Comparison of ENCODE assay signal across 12 cellular contexts in genomic region chr4:132646186-132646585, GRCh38.
DNase-seq lines count a peak whose midpoint lies in the region; ATAC-seq and TF ChIP-seq lines count a peak whose summit lies in the region.
"Had no signal": no experiment of that assay in that cellular context is flagged by ENCODE, and none has a peak within 500 bp of the region (broad histone marks: within the 10 kb centered on the region; RNA-seq: fewer than 3 reads in every experiment).

No MANE protein-coding gene starts in this region.

- no peaks in the 10 kb centered on the region; the same call in 1 of the 2 replicates for H3K36me3 ChIP-seq in OCI-LY7 (ENCODE audit: insufficient read depth, low read length)
- H3K36me3 ChIP-seq: BE2C had no signal

- intact Hi-C loops in OCI-LY7 (cut with micrococcal nuclease; ENCODE audit: unreplicated experiment): loop anchor here (10.0 kb wide), 1 partner anchor 1551 kb away; no protein-coding TSS in a partner anchor

- no peaks in the 10 kb centered on the region for H4K20me1 ChIP-seq in OCI-LY7 (ENCODE audit: insufficient read depth, low read length)

- no TSS peak for BruUV-seq in OCI-LY7 (replicated peaks; lab: Mats Ljungman, UMichigan)

- peak overlapping the region; percentile 29; the same call in 1 of the 2 replicates for H2AFZ ChIP-seq in OCI-LY7 (ENCODE audit: low read length)

- no peaks in the 10 kb centered on the region; the same call in 1 of the 2 replicates for H3K9me3 ChIP-seq in OCI-LY7 (ENCODE audit: low read length)
- H3K9me3 ChIP-seq: BE2C had no signal

- H3K4me3 ChIP-seq in OCI-LY7 (ENCODE audit: low read depth, low read length, poor library complexity, severe bottlenecking): no peak overlapping the region

- POLR2A ChIA-PET in OCI-LY7 (lab: Charles Lee): no interaction called here
- POLR2A ChIA-PET in activated CD4-positive, alpha-beta memory T cell treated with anti-CD3 and anti-CD28 coated beads, Interleukin-2, amount 10 ng/mL, durations not matched to agents 7 days and 5 days (lab: Charles Lee): no interaction called here

- H3K27me3 Mint-ChIP-seq in activated CD4-positive, alpha-beta memory T cell treated with anti-CD3 and anti-CD28 coated beads, Interleukin-2, amount 10 ng/mL, durations not matched to agents 7 days and 5 days: no peaks in the 10 kb centered on the region

- no peak overlapping the region for H3K27ac ChIP-seq in OCI-LY7 (ENCODE audit: low read depth, low read length, poor library complexity, severe bottlenecking)

- CTCF ChIA-PET in OCI-LY7 (lab: Charles Lee; ENCODE audit: unreplicated experiment): no interaction called here
- CTCF ChIA-PET in activated CD4-positive, alpha-beta memory T cell treated with anti-CD3 and anti-CD28 coated beads, Interleukin-2, amount 10 ng/mL, durations not matched to agents 7 days and 5 days (lab: Charles Lee): no interaction called here

- ATAC-seq in GM21390 (IDR thresholded peaks at IDR 0.05; ENCODE audit: unreplicated experiment) (peak; percentile 89), HG03039 (IDR thresholded peaks at IDR 0.05; ENCODE audit: unreplicated experiment) (peak; percentile 92)
- ATAC-seq: left ventricle myocardium superior had no signal

- no peaks in the 10 kb centered on the region for H3K36me3 Mint-ChIP-seq in activated CD4-positive, alpha-beta memory T cell treated with anti-CD3 and anti-CD28 coated beads, Interleukin-2, amount 10 ng/mL, durations not matched to agents 7 days and 5 days (ENCODE audit: low read depth)

- no peaks in the 10 kb centered on the region for H3K9me3 Mint-ChIP-seq in activated CD4-positive, alpha-beta memory T cell treated with anti-CD3 and anti-CD28 coated beads, Interleukin-2, amount 10 ng/mL, durations not matched to agents 7 days and 5 days

- no peak overlapping the region for H3K4me2 ChIP-seq in OCI-LY7 (ENCODE audit: low read length)

- peak; percentile 32 for DNase-seq in GM13976 (ENCODE audit: low spot score)
- DNase-seq in OCI-LY7 (ENCODE audit: low spot score): no peak
- DNase-seq in activated CD4-positive, alpha-beta T cell treated with anti-CD3 and anti-CD28 coated beads, Interleukin-2, amount 50 U/mL, for 48 hours: no peak
- DNase-seq in EL: no peak
- no peak for DNase-seq in SKM-1 (lab: John Stamatoyannopoulos, UW; ENCODE audit: unreplicated experiment)
- no peak for DNase-seq in activated CD4-positive, alpha-beta memory T cell treated with anti-CD3 and anti-CD28 coated beads, Interleukin-2, amount 10 ng/mL, durations not matched to agents 7 days and 5 days
- DNase-seq: BE2C, left ventricle myocardium superior, NCI-H1436 had no signal

- H3K27ac Mint-ChIP-seq in activated CD4-positive, alpha-beta memory T cell treated with anti-CD3 and anti-CD28 coated beads, Interleukin-2, amount 10 ng/mL, durations not matched to agents 7 days and 5 days: no peak overlapping the region
- H3K27ac Mint-ChIP-seq: activated T-helper 2 cell treated with anti-CD3 and anti-CD28 coated beads, Interferon-gamma antibody, Interleukin-2, Interleukin-4, amounts not matched to agents 10 μg/mL and 5 μg/mL and 100 μg/mL, durations not matched to agents 14 hours and 24 hours and 36 hours had no signal

- H3K79me2 ChIP-seq in OCI-LY7 (ENCODE audit: insufficient read depth, low read depth, low read length): no peaks in the 10 kb centered on the region; the same call in 1 of the 2 replicates

- H3K4me3 Mint-ChIP-seq in activated CD4-positive, alpha-beta memory T cell treated with anti-CD3 and anti-CD28 coated beads, Interleukin-2, amount 10 ng/mL, durations not matched to agents 7 days and 5 days: no peak overlapping the region

- no peaks in the 10 kb centered on the region for H3K9me2 ChIP-seq in OCI-LY7 (ENCODE audit: insufficient read depth, low read length)

- TF ChIP-seq CTCF in GM13976 (IDR thresholded peaks at IDR 0.05; ENCODE audit: borderline replicate concordance, control extremely low read depth, extremely low read depth, insufficient read depth, missing control alignments) (no peak), OCI-LY7 (conservative IDR thresholded peaks at IDR 0.05; ENCODE audit: low read length) (no peak)

- in situ Hi-C loops in GM13976 (cut with MboI; ENCODE audit: low sequenced_read_pairs, unreplicated experiment): no loop called here

- peaks cover 8% of the 10 kb centered on the region for H3K4me1 ChIP-seq in OCI-LY7 (ENCODE audit: insufficient read depth, low read length, poor library complexity, severe bottlenecking)
- H3K4me1 ChIP-seq: BE2C had no signal

- no peaks in the 10 kb centered on the region for H3K4me1 Mint-ChIP-seq in activated CD4-positive, alpha-beta memory T cell treated with anti-CD3 and anti-CD28 coated beads, Interleukin-2, amount 10 ng/mL, durations not matched to agents 7 days and 5 days
